Comparison of ENCODE assay signal across 24 cellular contexts in the genomic region with DNA sequence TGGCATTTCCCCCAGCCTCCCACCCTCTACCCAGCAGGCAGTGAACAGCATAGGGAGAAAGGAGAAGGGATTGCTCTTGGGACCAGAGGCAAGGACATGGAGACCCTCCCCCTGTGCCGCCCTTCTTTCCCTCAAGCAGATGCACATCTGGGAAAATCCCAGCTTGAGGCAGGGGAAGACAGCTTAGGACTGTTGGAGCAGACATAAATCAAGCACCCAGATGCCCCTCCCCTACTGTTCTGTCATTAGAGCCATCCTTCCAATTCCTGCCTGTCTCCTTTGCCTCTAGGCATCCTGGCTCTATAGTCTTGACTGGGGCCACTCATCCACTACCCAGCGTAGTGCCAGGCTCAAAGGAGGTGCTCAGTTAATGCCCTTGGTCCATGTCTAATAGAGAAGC. TPM values are rescaled to one million over a fixed set of nuclear protein-coding genes. Genes with fewer than 3 reads are reported as not detected.
DNase-seq lines count a peak whose midpoint lies in the region; ATAC-seq and TF ChIP-seq lines count a peak whose summit lies in the region.
"Had no signal": no experiment of that assay in that cellular context is flagged by ENCODE, and none has a peak within 500 bp of the region (broad histone marks: within the 10 kb centered on the region; RNA-seq: fewer than 3 reads in every experiment).

No MANE protein-coding gene starts in this region.

- peak overlapping the region; percentile 48 for H3K27ac Mint-ChIP-seq in neural progenitor cell
- H3K27ac Mint-ChIP-seq: IgD-negative memory B cell had no signal

- no peak for TF ChIP-seq CTCF in HEK293 (tag by site-specific recombination; IDR thresholded peaks at IDR 0.05)
- TF ChIP-seq CTCF in foreskin keratinocyte (conservative IDR thresholded peaks at IDR 0.05): no peak
- TF ChIP-seq CTCF in neural progenitor cell (IDR thresholded peaks at IDR 0.05): no peak
- no peak for TF ChIP-seq CTCF in testis (IDR thresholded peaks at IDR 0.05)

- H3K4me3 ChIP-seq in HEK293 (ENCODE audit: low read depth, low read length) (no peak overlapping the region), neural progenitor cell (no peak overlapping the region), testis (no peak overlapping the region)
- H3K4me3 ChIP-seq: A549, SK-N-MC had no signal

- no peak overlapping the region for H2AFZ ChIP-seq in neural progenitor cell (replicated peaks)

- no peaks in the 10 kb centered on the region for H4K20me1 ChIP-seq in neural progenitor cell (ENCODE audit: low read depth)

- H3K4me1 ChIP-seq in HEK293 (ENCODE audit: control insufficient read depth, insufficient read depth, low read length): peaks cover 16% of the 10 kb centered on the region
- peaks cover 7% of the 10 kb centered on the region for H3K4me1 ChIP-seq in foreskin keratinocyte
- H3K4me1 ChIP-seq in neural progenitor cell: peaks cover 49% of the 10 kb centered on the region
- H3K4me1 ChIP-seq in testis: peaks cover 3% of the 10 kb centered on the region
- H3K4me1 ChIP-seq: BE2C had no signal

- no peaks in the 10 kb centered on the region for H3K36me3 ChIP-seq in HEK293 (ENCODE audit: control insufficient read depth in 2 of 2, insufficient read depth in 1 of 2, low read length in 2 of 2)
- no peaks in the 10 kb centered on the region for H3K36me3 ChIP-seq in neural progenitor cell
- H3K36me3 ChIP-seq in testis (ENCODE audit: low read depth, missing control alignments): no peaks in the 10 kb centered on the region
- H3K36me3 ChIP-seq: BE2C had no signal

- no peak overlapping the region for H3K27ac ChIP-seq in HEK293 (ENCODE audit: extremely low read depth, low read depth, low read length)
- H3K27ac ChIP-seq in foreskin keratinocyte: no peak overlapping the region
- no peak overlapping the region for H3K27ac ChIP-seq in neural progenitor cell
- no peak overlapping the region for H3K27ac ChIP-seq in testis
- H3K27ac ChIP-seq: A549, SK-N-MC had no signal

- peaks cover 36% of the 10 kb centered on the region for H3K4me1 Mint-ChIP-seq in neural progenitor cell

- POLR2A ChIA-PET in HEK293 (lab: Yijun Ruan, JAX): no interaction called here

- no peak for TF ChIP-seq POLR2A in testis (IDR thresholded peaks at IDR 0.05)

- H3K4me2 ChIP-seq in neural progenitor cell: no peak overlapping the region
- H3K4me2 ChIP-seq: A549 had no signal

- CTCF ChIA-PET in HEK293 (lab: Yijun Ruan, JAX): interaction anchor here (11.4 kb wide), 1 partner anchor 14 kb away, joined by 172 read pairs; no protein-coding TSS in a partner anchor

- peaks cover 14% of the 10 kb centered on the region for H3F3A ChIP-seq in neural progenitor cell (ENCODE audit: low read depth)

- H3K9ac ChIP-seq in neural progenitor cell: no peak overlapping the region

- peaks cover 20% of the 10 kb centered on the region for H3K27me3 Mint-ChIP-seq in neural progenitor cell (ENCODE audit: insufficient read depth, low read depth)

- WGBS in testis, 2 donors: 86 to 91% methylated on average over 2 of the region's 2 CpGs

- H3K36me3 Mint-ChIP-seq in neural progenitor cell: no peaks in the 10 kb centered on the region
- H3K36me3 Mint-ChIP-seq: IgD-negative memory B cell had no signal

- H3K79me2 ChIP-seq in neural progenitor cell (ENCODE audit: low read depth): no peaks in the 10 kb centered on the region

- ATAC-seq in foreskin keratinocyte: peak; percentile 44
- ATAC-seq: PC-3 had no signal

- H3K9me3 ChIP-seq in HEK293 (ENCODE audit: control insufficient read depth, insufficient read depth, low read depth, low read length) (no peaks in the 10 kb centered on the region), neural progenitor cell (ENCODE audit: low read depth) (no peaks in the 10 kb centered on the region), testis (no peaks in the 10 kb centered on the region)
- H3K9me3 ChIP-seq: BE2C had no signal

- H3K9me3 Mint-ChIP-seq in neural progenitor cell: no peaks in the 10 kb centered on the region
- H3K9me3 Mint-ChIP-seq: IgD-negative memory B cell had no signal

- DNase-seq in NCI-H82 treated with DMSO at 0.1 percent for 48 hours (lab: John Stamatoyannopoulos, UW; ENCODE audit: unreplicated experiment) (peak; percentile 92), foreskin keratinocyte (no peak), neural progenitor cell (ENCODE audit: low spot score) (no peak), testis (no peak), NCI-H2029 treated with DMSO at 0.1 percent for 48 hours (lab: John Stamatoyannopoulos, UW) (no peak)
- DNase-seq in activated CD4-positive, CD25-positive, alpha-beta regulatory T cell treated with anti-CD3 and anti-CD28 coated beads, Interleukin-2, amount 50 U/mL, for 72 hours: no peak
- DNase-seq: BE2C, EL, GF-D8, Karpas-422, NCI-H1417, NCI-H1694 treated with DMSO at 0.1 percent for 48 hours, NCI-H2107, NCI-H345, PC-3, RPMI8226, SHP77 treated with DMSO at 0.1 percent for 48 hours, SW 1271 had no signal

- H3K4me3 Mint-ChIP-seq in neural progenitor cell: no peak overlapping the region

- intact Hi-C loops in testis (cut with DNase I; ENCODE audit: low total_unique reads): no loop called here

- H3K27me3 ChIP-seq in foreskin keratinocyte (peaks cover 29% of the 10 kb centered on the region), neural progenitor cell (peaks cover 93% of the 10 kb centered on the region), testis (no peaks in the 10 kb centered on the region)

TF ChIP-seq in HEK293, 187 proteins besides CTCF, POLR2A, EP300 and RAD21:
- TF ChIP-seq ZBTB17 (tag by site-specific recombination; IDR thresholded peaks at IDR 0.05) (0 out of 2 replicates have a peak, but pooled peaks have one; percentile 25), ZNF394 (tag by site-specific recombination; IDR thresholded peaks at IDR 0.05; ENCODE audit: borderline replicate concordance) (no peak), ZNF404 (tag by site-specific recombination; IDR thresholded peaks at IDR 0.05) (no peak)

RNA-seq across cellular contexts. Expression of a gene that starts 7.5 kb away (rescaled TPM):
- not detected in 2 replicates for total RNA-seq in foreskin keratinocyte
- polyA plus RNA-seq in foreskin keratinocyte: not detected in 2 replicates
- not detected in 2 replicates for total RNA-seq in neural progenitor cell (ENCODE audit: low replicate concordance)
- not detected for total RNA-seq in testis
- polyA plus RNA-seq in testis (ENCODE audit: insufficient read depth, low read depth, low replicate concordance): not detected
- total RNA-seq: H4, MCF 10A, PC-3 had no signal
- polyA plus RNA-seq: A549, IgD-negative memory B cell had no signal

RNA-seq across cellular contexts. Expression of a gene that starts 32.0 kb away (rescaled TPM):
- 31.5 and 51.5 TPM in 2 replicates for total RNA-seq in foreskin keratinocyte
- 23.0 and 32.1 TPM in 2 replicates for polyA plus RNA-seq in foreskin keratinocyte
- total RNA-seq in neural progenitor cell (ENCODE audit: low replicate concordance): 25.3 and 46.0 TPM in 2 replicates
- total RNA-seq in testis: 100 to 1,000 TPM; 120 to 167 TPM
- polyA plus RNA-seq in testis (ENCODE audit: insufficient read depth, low read depth, low replicate concordance): 121 TPM
